ENCODE assay signal across 8 cellular contexts in the genomic region with DNA sequence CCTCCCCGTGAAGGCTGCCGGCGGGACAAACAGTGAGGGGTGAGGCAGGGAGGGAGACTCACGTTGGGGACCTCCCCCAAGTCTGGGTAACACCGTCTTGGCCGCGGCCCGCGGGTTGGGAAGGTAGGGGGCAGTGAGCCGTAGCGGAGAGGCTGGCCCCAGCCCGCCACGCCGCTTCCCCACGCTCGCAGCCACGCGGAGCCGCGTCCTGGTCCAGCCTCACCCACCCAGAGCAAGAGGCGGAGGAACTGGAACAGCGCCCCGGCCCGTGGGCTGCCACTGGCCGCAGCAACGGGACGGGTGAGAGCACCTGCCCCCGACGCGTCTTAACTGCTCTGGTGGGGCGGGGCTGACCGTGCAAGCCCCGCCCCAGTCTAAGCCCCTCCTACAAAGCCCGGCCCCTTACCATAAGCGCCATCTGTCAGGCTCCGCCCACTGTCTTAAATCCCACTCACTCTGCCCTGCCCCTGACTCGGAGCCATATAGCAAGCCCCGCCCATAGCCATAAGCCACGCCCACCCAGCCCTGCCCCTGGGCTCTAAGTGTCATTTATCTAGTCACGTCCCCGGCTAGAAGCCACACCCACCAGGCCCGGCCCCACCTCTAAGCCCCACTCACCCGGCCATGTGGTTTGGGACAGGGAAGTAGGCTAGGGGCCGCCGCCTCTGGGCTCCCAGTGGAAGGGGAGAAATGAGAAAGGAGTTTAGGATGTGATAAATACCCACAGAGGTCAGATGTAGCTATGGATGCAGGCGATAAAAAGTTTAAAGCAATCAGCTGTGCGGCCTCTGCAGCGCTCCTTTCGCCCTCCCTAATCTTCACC. TPM values are rescaled to one million over a fixed set of nuclear protein-coding genes. Genes with fewer than 3 reads are reported as not detected.
DNase-seq lines count a peak whose midpoint lies in the region; ATAC-seq, FAIRE-seq and TF ChIP-seq lines count a peak whose summit lies in the region.

No MANE protein-coding gene starts in this region.

- TF ChIP-seq POLR2A in tibial nerve (IDR thresholded peaks at IDR 0.05), result no peak

- no peak for TF ChIP-seq EP300 in tibial nerve (IDR thresholded peaks at IDR 0.05)

- FAIRE-seq in pancreas (lab: Jason Lieb, UNC), result no peak

- peaks cover 33% of the 10 kb centered on the region for H3K4me1 Mint-ChIP-seq in activated naive CD4-positive, alpha-beta T cell treated with anti-CD3 and anti-CD28 coated beads, Interleukin-2, amount 10 ng/mL, durations not matched to agents 7 days and 5 days

- intact Hi-C loops in Right ventricle myocardium inferior (cut with DNase I), result no loop called here
- intact Hi-C loops in pancreas (cut with DNase I), result no loop called here

- H3K36me3 Mint-ChIP-seq in activated naive CD4-positive, alpha-beta T cell treated with anti-CD3 and anti-CD28 coated beads, Interleukin-2, amount 10 ng/mL, durations not matched to agents 7 days and 5 days, result no peaks in the 10 kb centered on the region

- H3K27me3 ChIP-seq in SJCRH30, result no peaks in the 10 kb centered on the region
- H3K27me3 ChIP-seq in pancreas, result no peaks in the 10 kb centered on the region
- H3K27me3 ChIP-seq in tibial nerve, result peaks cover 0 to 8% of the 10 kb centered on the region in 2 donors

- TF ChIP-seq CTCF in pancreas (IDR thresholded peaks at IDR 0.05) (no peak), tibial nerve (IDR thresholded peaks at IDR 0.05) (no peak)

- peaks cover 28% of the 10 kb centered on the region for H3K27me3 Mint-ChIP-seq in activated naive CD4-positive, alpha-beta T cell treated with anti-CD3 and anti-CD28 coated beads, Interleukin-2, amount 10 ng/mL, durations not matched to agents 7 days and 5 days

- peak overlapping the region; percentile 44 for H3K4me3 Mint-ChIP-seq in activated naive CD4-positive, alpha-beta T cell treated with anti-CD3 and anti-CD28 coated beads, Interleukin-2, amount 10 ng/mL, durations not matched to agents 7 days and 5 days

- H3K27ac ChIP-seq in SJCRH30 (no peak overlapping the region), pancreas (no peak overlapping the region), tibial nerve (no peak overlapping the region)

- CTCF ChIA-PET in activated naive CD4-positive, alpha-beta T cell treated with anti-CD3 and anti-CD28 coated beads, Interleukin-2, amount 10 ng/mL, durations not matched to agents 7 days and 5 days (lab: Charles Lee), result no interaction called here

- DNase-seq in DMS53 treated with DMSO at 0.1 percent for 48 hours (lab: John Stamatoyannopoulos, UW; ENCODE audit: unreplicated experiment) (peak; percentile 27), LHCN-M2 (ENCODE audit: low read depth) (peak; percentile 41), SJCRH30 (peak; percentile 59 to 68), Right ventricle myocardium inferior (ENCODE audit: missing footprints) (peak; percentile 93), pancreas (peak; percentile 48 to 85 (median 78)), tibial nerve (ENCODE audit: low spot score in 2 of 2) (peak; percentile 54 to 79)
- peak; percentile 92 for DNase-seq in activated naive CD4-positive, alpha-beta T cell treated with anti-CD3 and anti-CD28 coated beads, Interleukin-2, amount 10 ng/mL, durations not matched to agents 7 days and 5 days

- H3K36me3 ChIP-seq in SJCRH30 (no peaks in the 10 kb centered on the region), pancreas (no peaks in the 10 kb centered on the region), tibial nerve (no peaks in the 10 kb centered on the region)

- ATAC-seq in GM21723 (IDR thresholded peaks at IDR 0.05; ENCODE audit: unreplicated experiment) (peak; percentile 74), Right ventricle myocardium inferior (peak; percentile 92), pancreas (peak; percentile 81 to 96 (median 92))

- H3K9me3 ChIP-seq in SJCRH30 (replicated peaks), result no peaks in the 10 kb centered on the region
- no peaks in the 10 kb centered on the region for H3K9me3 ChIP-seq in pancreas
- H3K9me3 ChIP-seq in tibial nerve, result no peaks in the 10 kb centered on the region

- H3K4me3 ChIP-seq in SJCRH30 (no peak overlapping the region), pancreas (peak overlapping the region in 2 of 4 donors; percentile 29 to 34), tibial nerve (peak overlapping the region in 3 of 4 donors; percentile 22 to 39 (median 30))

- peak overlapping the region; percentile 80 for H3K27ac Mint-ChIP-seq in activated naive CD4-positive, alpha-beta T cell treated with anti-CD3 and anti-CD28 coated beads, Interleukin-2, amount 10 ng/mL, durations not matched to agents 7 days and 5 days

- H3K4me1 ChIP-seq in SJCRH30 (peaks cover 4% of the 10 kb centered on the region; the same call in 1 of the 2 replicates), pancreas (no peaks in the 10 kb centered on the region), tibial nerve (peaks cover 0 to 9% (median 0%) of the 10 kb centered on the region in 4 donors)

- no peaks in the 10 kb centered on the region for H3K9me3 Mint-ChIP-seq in activated naive CD4-positive, alpha-beta T cell treated with anti-CD3 and anti-CD28 coated beads, Interleukin-2, amount 10 ng/mL, durations not matched to agents 7 days and 5 days

- WGBS in pancreas, 2 donors, result 11 to 15% methylated on average over 38 to 49 of the region's 49 CpGs
- 14 to 16% methylated on average over 22 to 30 of the region's 49 CpGs for WGBS in tibial nerve, 2 donors

RNA-seq across cellular contexts. Expression of gene CCL25, which starts 2.1 kb away (rescaled TPM):
- total RNA-seq in LHCN-M2 (2014; rRNA removed), result not detected in 2 replicates
- polyA plus RNA-seq in LHCN-M2 (2012), result not detected
- total RNA-seq in SJCRH30 (2014; rRNA removed; shearing (Covaris generic)), result not detected in 2 replicates
- total RNA-seq in Right ventricle myocardium inferior, result not detected
- not detected for total RNA-seq in pancreas
- under 1 TPM in 1 of 2 donors, not detected in 1; 0.19 TPM for polyA plus RNA-seq in pancreas
- not detected for total RNA-seq in tibial nerve

RNA-seq across cellular contexts. Expression of gene ELAVL1, which starts 45.0 kb away (rescaled TPM):
- total RNA-seq in LHCN-M2 (2014; rRNA removed) (44.4 and 62.4 TPM in 2 replicates), Right ventricle myocardium inferior (55.1 TPM), pancreas (10 to 100 TPM; 17.9 to 38.4 (median 28.7) TPM), tibial nerve (10 to 100 TPM; 25.8 to 36.4 (median 27.7) TPM)
- 73.5 TPM for polyA plus RNA-seq in LHCN-M2 (2012)
- 79.4 and 79.6 TPM in 2 replicates for total RNA-seq in SJCRH30 (2014; rRNA removed; shearing (Covaris generic))
- polyA plus RNA-seq in pancreas, result 10 to 100 TPM in 1 of 2 donors, 1 to 10 TPM in 1; 6.6 to 18.2 TPM

Comparison
In these comparisons a context has a peak if more than half of its experiments do, and no peak if none do; other contexts are left out.
1. DNase-seq: peak in every context shown above with its lines; median percentile 93 in Right ventricle myocardium inferior; 92 in activated naive CD4-positive, alpha-beta T cell treated with anti-CD3 and anti-CD28 coated beads, Interleukin-2, amount 10 ng/mL, durations not matched to agents 7 days and 5 days; 78 in pancreas; 66 in tibial nerve; 64 in SJCRH30; 41 in LHCN-M2; 27 in DMS53 treated with DMSO at 0.1 percent for 48 hours.